21 cellular contexts compared by ENCODE assay signal in genomic region chr3:14344351-14344750, GRCh38. TPM values are rescaled to one million over a fixed set of nuclear protein-coding genes. Genes with fewer than 3 reads are reported as not detected.
DNase-seq lines count a peak whose midpoint lies in the region; ATAC-seq and TF ChIP-seq lines count a peak whose summit lies in the region.
"Had no signal": no experiment of that assay in that cellular context is flagged by ENCODE, and none has a peak within 500 bp of the region (broad histone marks: within the 10 kb centered on the region; RNA-seq: fewer than 3 reads in every experiment).

No MANE protein-coding gene starts in this region.

- no peak overlapping the region for H2AK9ac ChIP-seq in IMR-90 (replicated peaks; ENCODE audit: low read depth, low read length, poor library complexity)

- intact Hi-C loops in IMR-90 (cut with micrococcal nuclease) = no loop called here
- intact Hi-C loops in naive thymus-derived CD4-positive, alpha-beta T cell (cut with micrococcal nuclease) = no loop called here

- H3K4me3 Mint-ChIP-seq in glutamatergic neuron (ENCODE audit: unreplicated experiment) (no peak overlapping the region), neural crest cell (no peak overlapping the region)
- H3K4me3 Mint-ChIP-seq in naive thymus-derived CD4-positive, alpha-beta T cell = no peak overlapping the region
- H3K4me3 Mint-ChIP-seq: CD4-positive, alpha-beta memory T cell had no signal

- H3K4me1 ChIP-seq in IMR-90 (ENCODE audit: control insufficient read depth, insufficient read depth, low read length) = peaks cover 17% of the 10 kb centered on the region
- no peaks in the 10 kb centered on the region for H3K4me1 ChIP-seq in naive thymus-derived CD4-positive, alpha-beta T cell (ENCODE audit: control insufficient read depth in 2 of 2, insufficient read depth in 2 of 2, low read length in 2 of 2)
- H3K4me1 ChIP-seq: BLaER1 had no signal

- no peak overlapping the region; the same call in 1 of the 2 replicates for H2BK20ac ChIP-seq in IMR-90 (ENCODE audit: low read depth, low read length)

- no peak for TF ChIP-seq RAD21 in IMR-90 (IDR thresholded peaks at IDR 0.05; ENCODE audit: low read length)

- no peak overlapping the region for H3K4me2 ChIP-seq in IMR-90 (ENCODE audit: low read depth, low read length)
- H3K4me2 ChIP-seq: BLaER1, SK-N-SH had no signal

- H3K56ac ChIP-seq in IMR-90 (ENCODE audit: extremely low read depth, insufficient read depth, low read length) = no peak overlapping the region

- H4K20me1 ChIP-seq in IMR-90 (ENCODE audit: insufficient read depth, low read length) = no peaks in the 10 kb centered on the region
- H4K20me1 ChIP-seq: BLaER1 had no signal

- H3K23ac ChIP-seq in IMR-90 (ENCODE audit: low read depth, low read length) = no peak overlapping the region

- H3K4ac ChIP-seq in IMR-90 (ENCODE audit: low read depth, low read length) = no peak overlapping the region

- no peaks in the 10 kb centered on the region for H3K79me1 ChIP-seq in IMR-90 (ENCODE audit: low read depth in 1 of 2, low read length in 2 of 2)

- H3K36me3 ChIP-seq in IMR-90 (ENCODE audit: control insufficient read depth, insufficient read depth, low read length) = no peaks in the 10 kb centered on the region
- no peaks in the 10 kb centered on the region for H3K36me3 ChIP-seq in naive thymus-derived CD4-positive, alpha-beta T cell (ENCODE audit: control insufficient read depth in 2 of 3, insufficient read depth in 3 of 3, low read length in 3 of 3)
- H3K36me3 ChIP-seq: BLaER1 had no signal

- DNase-seq in ELF-1 (ENCODE audit: low read depth, low spot score) (peak; percentile 81), IMR-90 (no peak), glutamatergic neuron (no peak), neural crest cell (ENCODE audit: low read depth, low spot score) (no peak), left lobe of liver (ENCODE audit: low spot score) (no peak)
- DNase-seq in naive thymus-derived CD4-positive, alpha-beta T cell = no peak
- DNase-seq: CD4-positive, alpha-beta memory T cell; Kasumi-1; MM.1S; NCI-H1105; NCI-H1694 treated with DMSO at 0.1 percent for 48 hours; NCI-H510A treated with DMSO at 0.1 percent for 48 hours; NCI-H774; PC-3; RPMI8226; SHP77 treated with DMSO at 0.1 percent for 48 hours; SK-N-SH had no signal

- TF ChIP-seq POLR2A in IMR-90 (IDR thresholded peaks at IDR 0.05; ENCODE audit: low read depth, low read length) = no peak

- no peak overlapping the region for H3K18ac ChIP-seq in IMR-90 (ENCODE audit: low read depth, low read length)

- no peak overlapping the region for H2BK5ac ChIP-seq in IMR-90 (ENCODE audit: low read depth, low read length, poor library complexity, severe bottlenecking)

- H3K9me1 ChIP-seq in IMR-90 (ENCODE audit: insufficient read depth, low read length) = peaks cover 8% of the 10 kb centered on the region; the same call in 1 of the 2 replicates

- TF ChIP-seq CTCF in IMR-90 (conservative IDR thresholded peaks at IDR 0.05; ENCODE audit: low read depth, low read length) = no peak
- no peak for TF ChIP-seq CTCF in glutamatergic neuron (IDR thresholded peaks at IDR 0.05; ENCODE audit: partially characterized antibody, unreplicated experiment)
- no peak for TF ChIP-seq CTCF in neural crest cell (conservative IDR thresholded peaks at IDR 0.05)

- H2AFZ ChIP-seq in IMR-90 (replicated peaks; ENCODE audit: low read length, poor library complexity) = peak overlapping the region; percentile 46

- dilution Hi-C loops in IMR-90 (cut with HindIII; ENCODE audit: low sequenced_read_pairs, unreplicated experiment) = no loop called here

- peaks cover 11% of the 10 kb centered on the region for H3K27me3 ChIP-seq in IMR-90 (ENCODE audit: control insufficient read depth, insufficient read depth, low read length)
- no peaks in the 10 kb centered on the region for H3K27me3 ChIP-seq in naive thymus-derived CD4-positive, alpha-beta T cell (ENCODE audit: control insufficient read depth in 2 of 2, insufficient read depth in 2 of 2, low read length in 2 of 2)
- H3K27me3 ChIP-seq: BLaER1 had no signal

- H3K27ac ChIP-seq in IMR-90 (ENCODE audit: insufficient read depth, low read length) = no peak overlapping the region
- H3K27ac ChIP-seq in naive thymus-derived CD4-positive, alpha-beta T cell (ENCODE audit: low read depth, low read length) = no peak overlapping the region
- H3K27ac ChIP-seq: BLaER1 had no signal

- H3K9ac ChIP-seq in IMR-90 (ENCODE audit: low read depth, low read length) = no peak overlapping the region
- H3K9ac ChIP-seq: BLaER1, SK-N-SH had no signal

- H2AK5ac ChIP-seq in IMR-90 (ENCODE audit: low read depth, low read length) = peak overlapping the region; percentile 40

- no peak overlapping the region for H4K5ac ChIP-seq in IMR-90 (ENCODE audit: low read depth, low read length)

- peak overlapping the region; percentile 18 for H3K27ac Mint-ChIP-seq in glutamatergic neuron (ENCODE audit: unreplicated experiment)
- peak overlapping the region; percentile 76 for H3K27ac Mint-ChIP-seq in neural crest cell (ENCODE audit: unreplicated experiment)
- no peak overlapping the region for H3K27ac Mint-ChIP-seq in naive thymus-derived CD4-positive, alpha-beta T cell

- peaks cover 6% of the 10 kb centered on the region for H3K27me3 Mint-ChIP-seq in glutamatergic neuron (ENCODE audit: unreplicated experiment)
- H3K27me3 Mint-ChIP-seq in neural crest cell (ENCODE audit: low read depth) = no peaks in the 10 kb centered on the region
- H3K27me3 Mint-ChIP-seq in naive thymus-derived CD4-positive, alpha-beta T cell = peaks cover 0 to 4% (median 0%) of the 10 kb centered on the region in 5 donors

- WGBS in IMR-90 (ENCODE audit: extremely low coverage in 2 of 2, insufficient read length in 1 of 2), 2 experiments = 80% methylated on average over 7 of the region's 7 CpGs; no CpG with 5 or more reads in 1 of the 2 experiments

- H4K91ac ChIP-seq in IMR-90 (ENCODE audit: insufficient read depth, low read depth, low read length) = no peak overlapping the region

- H3K36me3 Mint-ChIP-seq in glutamatergic neuron (ENCODE audit: unreplicated experiment) (no peaks in the 10 kb centered on the region), neural crest cell (ENCODE audit: low read depth) (no peaks in the 10 kb centered on the region)
- no peaks in the 10 kb centered on the region for H3K36me3 Mint-ChIP-seq in naive thymus-derived CD4-positive, alpha-beta T cell
- H3K36me3 Mint-ChIP-seq: CD4-positive, alpha-beta memory T cell had no signal

- peak overlapping the region; percentile 56; the same call in 1 of the 3 replicates for H2BK15ac ChIP-seq in IMR-90 (ENCODE audit: low read depth, low read length)

- H3K14ac ChIP-seq in IMR-90 (replicated peaks; ENCODE audit: low read depth, low read length) = no peak overlapping the region

- H4K8ac ChIP-seq in IMR-90 (ENCODE audit: low read depth in 2 of 2, low read length in 2 of 2) = no peak overlapping the region

- no peaks in the 10 kb centered on the region for H3K9me3 ChIP-seq in IMR-90 (ENCODE audit: control insufficient read depth, insufficient read depth, low read length)
- no peaks in the 10 kb centered on the region for H3K9me3 ChIP-seq in naive thymus-derived CD4-positive, alpha-beta T cell (ENCODE audit: control insufficient read depth in 2 of 3, low read length in 3 of 3)
- H3K9me3 ChIP-seq: BLaER1, SK-N-SH had no signal

- no peak overlapping the region for H3K4me3 ChIP-seq in IMR-90 (ENCODE audit: insufficient read depth, low read depth, low read length)
- H3K4me3 ChIP-seq in naive thymus-derived CD4-positive, alpha-beta T cell (ENCODE audit: low read length) = no peak overlapping the region
- H3K4me3 ChIP-seq: BLaER1, GM12878 had no signal

- POLR2A ChIA-PET in IMR-90 (lab: Charles Lee; ENCODE audit: unreplicated experiment) = interaction anchor here (0.6 kb wide), 1 partner anchor 61 kb away, joined by 3 read pairs; no protein-coding TSS in a partner anchor
- POLR2A ChIA-PET in naive thymus-derived CD4-positive, alpha-beta T cell (lab: Charles Lee) = no interaction called here

- H3K9me3 Mint-ChIP-seq in glutamatergic neuron (ENCODE audit: unreplicated experiment) (peaks cover 6% of the 10 kb centered on the region), neural crest cell (no peaks in the 10 kb centered on the region)
- no peaks in the 10 kb centered on the region for H3K9me3 Mint-ChIP-seq in naive thymus-derived CD4-positive, alpha-beta T cell
- H3K9me3 Mint-ChIP-seq: CD4-positive, alpha-beta memory T cell had no signal

- BruUV-seq in IMR-90 (replicated peaks; lab: Mats Ljungman, UMichigan) = no TSS peak

- no peak for ATAC-seq in IMR-90 (ENCODE audit: low read depth)
- ATAC-seq in HG03457 (IDR thresholded peaks at IDR 0.05; ENCODE audit: unreplicated experiment) = no peak
- no peak for ATAC-seq in GM18867 (IDR thresholded peaks at IDR 0.05; ENCODE audit: unreplicated experiment)
- no peak for ATAC-seq in left lobe of liver
- ATAC-seq in naive thymus-derived CD4-positive, alpha-beta T cell = no peak
- ATAC-seq: GM12878 had no signal

- H3K4me1 Mint-ChIP-seq in glutamatergic neuron (ENCODE audit: low read depth, unreplicated experiment) (peaks cover 16% of the 10 kb centered on the region), neural crest cell (peaks cover 31% of the 10 kb centered on the region)
- no peaks in the 10 kb centered on the region for H3K4me1 Mint-ChIP-seq in naive thymus-derived CD4-positive, alpha-beta T cell
- H3K4me1 Mint-ChIP-seq: CD4-positive, alpha-beta memory T cell had no signal

- CTCF ChIA-PET in IMR-90 (lab: Yijun Ruan, JAX) = no interaction called here
- CTCF ChIA-PET in naive thymus-derived CD4-positive, alpha-beta T cell (lab: Charles Lee) = no interaction called here

- in situ Hi-C loops in IMR-90 (cut with MboI; ENCODE audit: low sequenced_read_pairs) = no loop called here

- H2BK120ac ChIP-seq in IMR-90 (ENCODE audit: low read depth, low read length) = no peak overlapping the region; the same call in 1 of the 2 replicates

TF ChIP-seq in IMR-90, 13 proteins besides CTCF, POLR2A, EP300 and RAD21 (continues in another document):
- TF ChIP-seq CEBPB (IDR thresholded peaks at IDR 0.05; ENCODE audit: low read depth, low read length) (no peak), RCOR1 (IDR thresholded peaks at IDR 0.05; ENCODE audit: insufficient replicate concordance, low read length) (no peak), MAFK (IDR thresholded peaks at IDR 0.05; ENCODE audit: low read depth, low read length) (no peak), FOS (IDR thresholded peaks at IDR 0.05; ENCODE audit: low read depth, low read length) (no peak), SMC3 (IDR thresholded peaks at IDR 0.05; ENCODE audit: low read depth, low read length) (no peak)

RNA-seq across cellular contexts. Expression of gene SLC6A6, which starts 58.1 kb away (rescaled TPM):
- 29.9 and 32.5 TPM in 2 replicates for total RNA-seq in IMR-90 (2012; rRNA removed)
- 39.3 and 39.4 TPM in 2 replicates for polyA plus RNA-seq in IMR-90 (2012; rRNA removed)
- 14.9 and 24.2 TPM in 2 replicates for polyA plus RNA-seq in IMR-90 (2012; cell fraction: cytosol; rRNA removed)
- 70.6 and 99.2 TPM in 2 replicates for polyA plus RNA-seq in IMR-90 (2012; cell fraction: nucleus; rRNA removed; ENCODE audit: low replicate concordance)
- 21.9 TPM for total RNA-seq in glutamatergic neuron (ENCODE audit: unreplicated experiment)
- 33.8 and 34.6 TPM in 2 replicates for total RNA-seq in neural crest cell
- 3.2 TPM for total RNA-seq in left lobe of liver
- 10 to 100 TPM; 34.5 to 87.5 (median 35.6) TPM for total RNA-seq in naive thymus-derived CD4-positive, alpha-beta T cell
- 1 to 10 TPM; 3.0 to 3.2 TPM for polyA plus RNA-seq in naive thymus-derived CD4-positive, alpha-beta T cell

Comparison
In these comparisons a context has a peak if more than half of its experiments do, and no peak if none do; other contexts are left out.
1. H3K27ac Mint-ChIP-seq: peak in glutamatergic neuron (single experiment) and neural crest cell (single experiment); none in naive thymus-derived CD4-positive, alpha-beta T cell (0 of 9).